In genomic region chr9:137241490-137242328, GRCh38 we compare ENCODE assay signal across 8 cellular contexts. TPM values are rescaled to one million over a fixed set of nuclear protein-coding genes. Genes with fewer than 3 reads are reported as not detected.
A peak's percentile ranks its signal among the peaks of the same experiment; 100 is the strongest.
DNase-seq lines count a peak whose midpoint lies in the region; ATAC-seq, FAIRE-seq and TF ChIP-seq lines count a peak whose summit lies in the region.

No MANE protein-coding gene starts in this region.

- peak overlapping the region; percentile 90 for H3K4me2 ChIP-seq in astrocyte (ENCODE audit: low read length)

- ATAC-seq in HG03045 (IDR thresholded peaks at IDR 0.05; ENCODE audit: unreplicated experiment) (peak; percentile 5), HG02885 (IDR thresholded peaks at IDR 0.05; ENCODE audit: poor library complexity, unreplicated experiment) (no peak)

- H3K27me3 Mint-ChIP-seq in T-helper 1 cell treated with Interleukin-12 subunit alpha and Interleukin-12 subunit beta and Interleukin-4 antibody, amounts not matched to agents 30 μg/mL and 1 μg/mL, for 36 hours (ENCODE audit: low read depth), result no peaks in the 10 kb centered on the region
- H3K27me3 Mint-ChIP-seq in astrocyte (ENCODE audit: low read depth, unreplicated experiment), result no peaks in the 10 kb centered on the region

- H3K79me2 ChIP-seq in astrocyte (ENCODE audit: insufficient read depth, low read length), result peaks cover 54% of the 10 kb centered on the region

- FAIRE-seq in astrocyte (lab: Jason Lieb, UNC), result no peak

- H3K27ac Mint-ChIP-seq in T-helper 1 cell treated with Interleukin-12 subunit alpha and Interleukin-12 subunit beta and Interleukin-4 antibody, amounts not matched to agents 30 μg/mL and 1 μg/mL, for 36 hours, result peak overlapping the region; percentile 52
- peak overlapping the region; percentile 75 for H3K27ac Mint-ChIP-seq in astrocyte (ENCODE audit: unreplicated experiment)

- H3K9me3 ChIP-seq in astrocyte (ENCODE audit: insufficient read depth, low read depth, low read length), result no peaks in the 10 kb centered on the region

- no peak for TF ChIP-seq CTCF in GM12865 (IDR thresholded peaks at IDR 0.05; ENCODE audit: insufficient read depth, low read depth, low read length, missing control alignments)
- TF ChIP-seq CTCF in astrocyte (IDR thresholded peaks at IDR 0.05; ENCODE audit: insufficient read depth, low read depth, low read length), result no peak

- peaks cover 23% of the 10 kb centered on the region for H3K4me1 Mint-ChIP-seq in T-helper 1 cell treated with Interleukin-12 subunit alpha and Interleukin-12 subunit beta and Interleukin-4 antibody, amounts not matched to agents 30 μg/mL and 1 μg/mL, for 36 hours (ENCODE audit: low read depth)
- peaks cover 19% of the 10 kb centered on the region for H3K4me1 Mint-ChIP-seq in astrocyte (ENCODE audit: low read depth, unreplicated experiment)

- H3K36me3 ChIP-seq in astrocyte (ENCODE audit: insufficient read depth, low read length), result peaks cover 9% of the 10 kb centered on the region

- H4K20me1 ChIP-seq in astrocyte (ENCODE audit: insufficient read depth, low read length), result peaks cover 62% of the 10 kb centered on the region

- H3K4me3 ChIP-seq in GM12865 (ENCODE audit: low read depth, low read length) (peak overlapping the region; percentile 77), astrocyte (ENCODE audit: insufficient read depth, low read depth, low read length) (peak overlapping the region; percentile 82), iPS-11a (ENCODE audit: low read depth, low read length) (peak overlapping the region; percentile 89)

- peak overlapping the region; percentile 88 for H3K9ac ChIP-seq in astrocyte (ENCODE audit: low read length)

- H3K27ac ChIP-seq in astrocyte (ENCODE audit: low read depth, low read length), result peak overlapping the region; percentile 70

- no peaks in the 10 kb centered on the region for H3K9me3 Mint-ChIP-seq in T-helper 1 cell treated with Interleukin-12 subunit alpha and Interleukin-12 subunit beta and Interleukin-4 antibody, amounts not matched to agents 30 μg/mL and 1 μg/mL, for 36 hours
- no peaks in the 10 kb centered on the region for H3K9me3 Mint-ChIP-seq in astrocyte (ENCODE audit: unreplicated experiment)

- no peaks in the 10 kb centered on the region for H3K27me3 ChIP-seq in astrocyte (ENCODE audit: insufficient read depth, low read length)

- H3K36me3 Mint-ChIP-seq in T-helper 1 cell treated with Interleukin-12 subunit alpha and Interleukin-12 subunit beta and Interleukin-4 antibody, amounts not matched to agents 30 μg/mL and 1 μg/mL, for 36 hours (ENCODE audit: low read depth), result peaks cover 24% of the 10 kb centered on the region
- peaks cover 8% of the 10 kb centered on the region for H3K36me3 Mint-ChIP-seq in astrocyte (ENCODE audit: low read depth, unreplicated experiment)

- H3K4me1 ChIP-seq in astrocyte (ENCODE audit: insufficient read depth, low read length), result peaks cover 25% of the 10 kb centered on the region

- H2AFZ ChIP-seq in astrocyte (ENCODE audit: low read depth, low read length), result no peak overlapping the region

- DNase-seq in GM12865 (ENCODE audit: low read depth), result peak; percentile 58
- no peak for DNase-seq in astrocyte (ENCODE audit: low read depth)
- peak in 2 of 3 donors; percentile 31 to 65 for DNase-seq in stimulated activated CD4-positive, alpha-beta T cell treated with anti-CD3 and anti-CD28 coated beads, Interleukin-12 subunit alpha, Interleukin-12 subunit beta, amount 100 ng/mL, for 48 hours (ENCODE audit: low read depth in 2 of 3, low spot score in 1 of 3)
- no peak for DNase-seq in NCI-H2081 (lab: John Stamatoyannopoulos, UW)

- H3K4me3 Mint-ChIP-seq in T-helper 1 cell treated with Interleukin-12 subunit alpha and Interleukin-12 subunit beta and Interleukin-4 antibody, amounts not matched to agents 30 μg/mL and 1 μg/mL, for 36 hours, result peak overlapping the region; percentile 85
- peak overlapping the region; percentile 94 for H3K4me3 Mint-ChIP-seq in astrocyte (ENCODE audit: unreplicated experiment)

RNA-seq across cellular contexts. Expression of gene TUBB4B, which starts 0.6 kb away (rescaled TPM):
- 188 and 218 TPM in 2 replicates for total RNA-seq in astrocyte

RNA-seq across cellular contexts. Expression of gene STPG3, which starts 9.4 kb away (rescaled TPM):
- total RNA-seq in astrocyte, result not detected in 2 replicates

RNA-seq across cellular contexts. Expression of gene SLC34A3, which starts 11.0 kb away (rescaled TPM):
- 0.09 TPM in 1 of 2 replicates, not detected in the other for total RNA-seq in astrocyte

RNA-seq across cellular contexts. Expression of gene NELFB, which starts 13.4 kb away (rescaled TPM):
- total RNA-seq in astrocyte, result 45.8 and 48.9 TPM in 2 replicates

RNA-seq across cellular contexts. Expression of gene RNF224, which starts 14.4 kb away (rescaled TPM):
- total RNA-seq in astrocyte, result 0.17 TPM in 1 of 2 replicates, not detected in the other

Comparison
In these comparisons a context has a peak if more than half of its experiments do, and no peak if none do; other contexts are left out.
1. DNase-seq: peak in GM12865 (single experiment) and stimulated activated CD4-positive, alpha-beta T cell treated with anti-CD3 and anti-CD28 coated beads, Interleukin-12 subunit alpha, Interleukin-12 subunit beta, amount 100 ng/mL, for 48 hours (2 of 3); none in astrocyte (single experiment) and NCI-H2081 (0 of 2).
2. Peak in every context shown above with its lines, with median percentiles within 50 percentile points of each other: H3K4me3 ChIP-seq.